Comparison of ENCODE assay signal across 27 cellular contexts in genomic region chr6:73382462-73383113, GRCh38. TPM values are rescaled to one million over a fixed set of nuclear protein-coding genes. Genes with fewer than 3 reads are reported as not detected.
DNase-seq lines count a peak whose midpoint lies in the region; ATAC-seq, FAIRE-seq and TF ChIP-seq lines count a peak whose summit lies in the region.
"Had no signal": no experiment of that assay in that cellular context is flagged by ENCODE, and none has a peak within 500 bp of the region (broad histone marks: within the 10 kb centered on the region; RNA-seq: fewer than 3 reads in every experiment).

No MANE protein-coding gene starts in this region.

- intact Hi-C loops in HCT116 (cut with micrococcal nuclease), result no loop called here
- intact Hi-C loops in sigmoid colon (cut with DNase I), result no loop called here

- TF ChIP-seq POLR2A in HCT116 (IDR thresholded peaks at IDR 0.05; ENCODE audit: borderline replicate concordance, extremely low read depth, insufficient read depth, insufficient read length), result no peak
- TF ChIP-seq POLR2A in sigmoid colon (IDR thresholded peaks at IDR 0.05), result no peak
- TF ChIP-seq POLR2A in H54 (IDR thresholded peaks at IDR 0.05; ENCODE audit: low read depth, low read length), result no peak

- no peaks in the 10 kb centered on the region for H4K20me1 ChIP-seq in HCT116 (ENCODE audit: insufficient read depth)

- H2AFZ ChIP-seq in HCT116 (ENCODE audit: low read depth, low read length, poor library complexity, severe bottlenecking), result no peak overlapping the region
- H2AFZ ChIP-seq: hepatocyte had no signal

- H3K9me3 ChIP-seq in HCT116 (ENCODE audit: control insufficient read depth in 1 of 2, insufficient read depth in 1 of 2, low read depth in 1 of 2, low read length in 2 of 2) (no peaks in the 10 kb centered on the region), RWPE2 (ENCODE audit: severe bottlenecking) (no peaks in the 10 kb centered on the region), sigmoid colon (no peaks in the 10 kb centered on the region)
- H3K9me3 ChIP-seq: Caco-2, SJSA1, spleen had no signal

- RAD21 ChIA-PET in HCT116 (lab: Charles Lee; ENCODE audit: low non-redundant PET in 1 of 2, low total read pairs in 2 of 2, uncharacterized antibody in 2 of 2, unreplicated experiment in 2 of 2), result no interaction called here

- H3K79me2 ChIP-seq in HCT116 (ENCODE audit: insufficient read depth, low read length), result no peaks in the 10 kb centered on the region
- H3K79me2 ChIP-seq: hepatocyte had no signal

- whole genome bisulfite sequencing in sigmoid colon, 2 donors, result 81 to 91% methylated on average over 6 of the region's 6 CpGs

- H3K4me3 ChIP-seq in HCT116 (replicated peaks in 1 of 2; ENCODE audit: low read depth in 1 of 2, low read length in 2 of 2) (no peak overlapping the region), RWPE2 (ENCODE audit: severe bottlenecking) (no peak overlapping the region), fibroblast of villous mesenchyme (ENCODE audit: low read depth, low read length) (no peak overlapping the region), sigmoid colon (no peak overlapping the region)
- H3K4me3 ChIP-seq: coronary artery, hepatocyte, SJSA1, spleen had no signal

- H3K4me1 ChIP-seq in HCT116 (ENCODE audit: control insufficient read depth in 1 of 2, insufficient read depth in 2 of 2, low read length in 2 of 2) (peaks cover 4 to 8% of the 10 kb centered on the region in 2 experiments; a peak in 2 of 4 replicates), RWPE2 (ENCODE audit: insufficient read depth, poor library complexity, severe bottlenecking) (no peaks in the 10 kb centered on the region), sigmoid colon (no peaks in the 10 kb centered on the region)
- H3K4me1 ChIP-seq: Caco-2, spleen had no signal

- H3K36me3 ChIP-seq in HCT116 (ENCODE audit: control insufficient read depth in 1 of 2, insufficient read depth in 2 of 2, low read length in 2 of 2) (no peaks in the 10 kb centered on the region), RWPE2 (ENCODE audit: low read depth) (no peaks in the 10 kb centered on the region), sigmoid colon (no peaks in the 10 kb centered on the region)
- H3K36me3 ChIP-seq: brain microvascular endothelial cell, SJSA1, spleen, WERI-Rb-1 had no signal

- POLR2A ChIA-PET in HCT116 (lab: Charles Lee), result no interaction called here

- no peaks in the 10 kb centered on the region for H3K9me2 ChIP-seq in HCT116 (ENCODE audit: insufficient read depth)

- no peak overlapping the region for H3K27ac ChIP-seq in HCT116 (ENCODE audit: low read depth, low read length)
- H3K27ac ChIP-seq in RWPE2 (ENCODE audit: poor library complexity, severe bottlenecking), result no peak overlapping the region
- H3K27ac ChIP-seq in sigmoid colon, result no peak overlapping the region
- H3K27ac ChIP-seq: brain microvascular endothelial cell, coronary artery, hepatocyte, SJSA1, spleen, WERI-Rb-1 had no signal

- DNase-seq in A172 (ENCODE audit: low spot score) (peak; percentile 9), HCT116 (ENCODE audit: low read depth, low spot score) (peak; percentile 15), RWPE2 (ENCODE audit: low spot score) (no peak), fibroblast of villous mesenchyme (ENCODE audit: low read depth) (peak; percentile 16), sigmoid colon (no peak), H54 (ENCODE audit: insufficient read length, low spot score) (no peak)
- DNase-seq: activated CD8-positive, alpha-beta memory T cell treated with anti-CD3 and anti-CD28 coated beads, Interleukin-2, amount 50 U/mL, for 48 hours; brain microvascular endothelial cell; Caco-2; Kasumi-1; NCI-H1105 treated with DMSO at 0.1 percent for 48 hours; NCI-H526 treated with DMSO at 0.1 percent for 48 hours; spleen; stimulated activated CD4-positive, alpha-beta T cell treated with anti-CD3 and anti-CD28 coated beads, Interleukin-4, amount 100 ng/mL, for 24 hours; T-helper 17 cell; WERI-Rb-1 had no signal

- TF ChIP-seq RAD21 in HCT116 (IDR thresholded peaks at IDR 0.05; ENCODE audit: low read depth), result no peak

- CTCF ChIA-PET in HCT116 (lab: Charles Lee), result no interaction called here

- H3K27me3 ChIP-seq in HCT116 (ENCODE audit: insufficient read depth, low read length) (no peaks in the 10 kb centered on the region), RWPE2 (ENCODE audit: insufficient read depth, poor library complexity, severe bottlenecking) (no peaks in the 10 kb centered on the region), sigmoid colon (no peaks in the 10 kb centered on the region)
- H3K27me3 ChIP-seq: brain microvascular endothelial cell, hepatocyte, SJSA1, spleen had no signal

- no peak for TF ChIP-seq EP300 in sigmoid colon (IDR thresholded peaks at IDR 0.05)

- no TSS peak for BruUV-seq in HCT116 (replicated peaks; lab: Mats Ljungman, UMichigan)

- H3K9ac ChIP-seq in HCT116 (ENCODE audit: low read length), result no peak overlapping the region

- no peak for FAIRE-seq in H54 (lab: Jason Lieb, UNC)
- FAIRE-seq: endometrium had no signal

- TF ChIP-seq CTCF in HCT116 (IDR thresholded peaks at IDR 0.05 in 2 of 3, conservative IDR thresholded peaks at IDR 0.05 in 1 of 3; ENCODE audit: borderline replicate concordance in 1 of 3, insufficient read depth in 1 of 3, low read depth in 2 of 3, low read length in 2 of 3) (0 out of 6 replicates have a peak, but pooled peaks of 1 of the 3 experiments have one; percentile 2), RWPE2 (IDR thresholded peaks at IDR 0.05; ENCODE audit: poor library complexity, severe bottlenecking) (no peak), fibroblast of villous mesenchyme (IDR thresholded peaks at IDR 0.05; ENCODE audit: insufficient read depth, low read depth, low read length) (no peak), sigmoid colon (IDR thresholded peaks at IDR 0.05) (no peak)

- peak overlapping the region; percentile 21; the same call in 1 of the 2 replicates for H3K4me2 ChIP-seq in HCT116 (ENCODE audit: low read length)
- H3K4me2 ChIP-seq: hepatocyte had no signal

- ATAC-seq in HCT116 (peak; percentile 76), RWPE2 (ENCODE audit: low read depth) (peak; percentile 73; the same call in 2 of the 3 replicates), GM21526 (IDR thresholded peaks at IDR 0.05; ENCODE audit: low FRiP score, unreplicated experiment) (no peak), GM19324 (IDR thresholded peaks at IDR 0.05; ENCODE audit: low FRiP score, unreplicated experiment) (no peak)
- ATAC-seq: T-helper 17 cell had no signal

TF ChIP-seq in HCT116, 20 proteins besides CTCF, POLR2A, EP300 and RAD21 (continues in another document):
- TF ChIP-seq SIN3A (IDR thresholded peaks at IDR 0.05; ENCODE audit: low read depth) (no peak), EZH2 (IDR thresholded peaks at IDR 0.05) (no peak), REST (IDR thresholded peaks at IDR 0.05; ENCODE audit: low read depth) (no peak), MAX (IDR thresholded peaks at IDR 0.05) (no peak), SP1 (IDR thresholded peaks at IDR 0.05; ENCODE audit: low read depth) (no peak), CEBPB (IDR thresholded peaks at IDR 0.05; ENCODE audit: low read depth) (no peak), YY1 (IDR thresholded peaks at IDR 0.05; ENCODE audit: extremely low read depth, insufficient replicate concordance, low read depth, low read length) (no peak)

RNA-seq across cellular contexts. Expression of gene DDX43, which starts 12.0 kb away (rescaled TPM):
- not detected in 2 replicates for total RNA-seq in A172 (2014; rRNA removed; shearing (Covaris generic))
- total RNA-seq in HCT116 (2021; ENCODE audit: unreplicated experiment) (not detected), fibroblast of villous mesenchyme (0.86 and 3.5 TPM in 2 replicates), sigmoid colon (1 to 10 TPM; 1.1 to 9.4 (median 1.9) TPM)
- polyA plus RNA-seq in HCT116 (2012), result not detected in 2 replicates
- 1 to 10 TPM in 1 of 3 donors, under 1 TPM in 1, not detected in 1; 0.73 to 1.2 TPM for polyA plus RNA-seq in sigmoid colon
- total RNA-seq: A673, Caco-2, G401, hepatocyte, SJSA1 had no signal

RNA-seq across cellular contexts. Expression of gene OOEP, which starts 12.9 kb away (rescaled TPM):
- total RNA-seq in A172 (2014; rRNA removed; shearing (Covaris generic)), result not detected in 2 replicates
- total RNA-seq in HCT116 (2021; ENCODE audit: unreplicated experiment) (not detected), fibroblast of villous mesenchyme (under 0.01 and 0.32 TPM in 2 replicates), sigmoid colon (not detected)
- polyA plus RNA-seq in HCT116 (2012), result not detected in 2 replicates
- polyA plus RNA-seq in sigmoid colon, result under 1 TPM in 2 of 3 donors, not detected in 1; 0.23 to 0.60 TPM
- total RNA-seq: A673, Caco-2, G401, hepatocyte, SJSA1, ureter had no signal
- polyA plus RNA-seq: BJ, hepatocyte had no signal

RNA-seq across cellular contexts. Expression of gene KHDC3L, which starts 20.1 kb away (rescaled TPM):
- total RNA-seq in A172 (2014; rRNA removed; shearing (Covaris generic)), result not detected in 2 replicates
- total RNA-seq in HCT116 (2021; ENCODE audit: unreplicated experiment), result not detected
- not detected in 2 replicates for polyA plus RNA-seq in HCT116 (2012)
- total RNA-seq in fibroblast of villous mesenchyme, result not detected in 2 replicates
- not detected for total RNA-seq in sigmoid colon
- polyA plus RNA-seq in sigmoid colon, result not detected
- total RNA-seq: A673, Caco-2, G401, hepatocyte, lower leg skin, SJSA1, spleen, T-helper 17 cell, ureter had no signal
- polyA plus RNA-seq: BJ, hepatocyte, spleen had no signal

RNA-seq across cellular contexts. Expression of gene DPPA5, which starts 28.5 kb away (rescaled TPM):
- total RNA-seq in A172 (2014; rRNA removed; shearing (Covaris generic)), result not detected in 2 replicates
- total RNA-seq in HCT116 (2021; ENCODE audit: unreplicated experiment) (not detected), fibroblast of villous mesenchyme (not detected in 2 replicates), sigmoid colon (not detected)
- polyA plus RNA-seq in HCT116 (2012), result not detected in 2 replicates
- not detected for polyA plus RNA-seq in sigmoid colon
- total RNA-seq: A673, Caco-2, G401, hepatocyte, lower leg skin, SJSA1, spleen, T-helper 17 cell, ureter had no signal
- polyA plus RNA-seq: BJ, hepatocyte, spleen had no signal

Comparison
In these comparisons a context has a peak if more than half of its experiments do, and no peak if none do; other contexts are left out.
1. DNase-seq: peak in A172 (single experiment), HCT116 (single experiment) and fibroblast of villous mesenchyme (single experiment); none in RWPE2 (single experiment), sigmoid colon (single experiment) and H54 (single experiment).
2. ATAC-seq: peak in HCT116 (single experiment) and RWPE2 (single experiment); none in GM21526 (single experiment) and GM19324 (single experiment).